In genomic region chr5:143680672-143681259, GRCh38 we compare ENCODE assay signal across 19 cellular contexts.
"Had no signal": no experiment of that assay in that cellular context is flagged by ENCODE, and none has a peak within 500 bp of the region (broad histone marks: within the 10 kb centered on the region; RNA-seq: fewer than 3 reads in every experiment).

No MANE protein-coding gene starts in this region.

- H3K4me1 Mint-ChIP-seq: immature natural killer cell had no signal

- H3K36me3 Mint-ChIP-seq: activated naive CD4-positive, alpha-beta T cell treated with anti-CD3 and anti-CD28 coated beads, Interleukin-2, amount 50 U/mL, for 24 hours; immature natural killer cell had no signal

- ATAC-seq: body of pancreas; stimulated activated naive CD8-positive, alpha-beta T cell treated with anti-CD3 and anti-CD28 coated beads, Interleukin-15, amount 100 ng/mL, for 72 hours had no signal

- FAIRE-seq: endothelial cell of umbilical vein, urothelium cell line had no signal

- H3K9me3 Mint-ChIP-seq: activated naive CD4-positive, alpha-beta T cell treated with anti-CD3 and anti-CD28 coated beads, Interleukin-2, amount 50 U/mL, for 24 hours; immature natural killer cell; nephron progenitor cell; stimulated activated naive CD8-positive, alpha-beta T cell treated with anti-CD3 and anti-CD28 coated beads, Interleukin-15, amount 100 ng/mL, for 72 hours had no signal

- H3K4me3 Mint-ChIP-seq: activated naive CD4-positive, alpha-beta T cell treated with anti-CD3 and anti-CD28 coated beads, Interleukin-2, amount 50 U/mL, for 24 hours; immature natural killer cell; nephron progenitor cell; stimulated activated naive CD8-positive, alpha-beta T cell treated with anti-CD3 and anti-CD28 coated beads, Interleukin-15, amount 100 ng/mL, for 72 hours had no signal

- H3K27me3 ChIP-seq: body of pancreas, esophagus squamous epithelium, sigmoid colon, testis had no signal

- H3K27ac ChIP-seq: body of pancreas, esophagus squamous epithelium, sigmoid colon, testis had no signal

- H3K9me3 ChIP-seq: body of pancreas, esophagus squamous epithelium, sigmoid colon, testis had no signal

- H3K4me1 ChIP-seq: body of pancreas, testis had no signal

- H3K27ac Mint-ChIP-seq: activated naive CD4-positive, alpha-beta T cell treated with anti-CD3 and anti-CD28 coated beads, Interleukin-2, amount 50 U/mL, for 24 hours; immature natural killer cell; nephron progenitor cell had no signal

- DNase-seq: activated CD4-positive, alpha-beta T cell treated with anti-CD3 and anti-CD28 coated beads for 1 hour; activated CD4-positive, alpha-beta T cell treated with anti-CD3 and anti-CD28 coated beads, Interleukin-2, amount 50 U/mL, for 4 hours; activated effector memory CD4-positive, alpha-beta T cell treated with Interleukin-2 at 50 U/mL for 16 hours; body of pancreas; caudate nucleus; cortex of kidney; effector CD4-positive, alpha-beta T cell; esophagus squamous epithelium; head of caudate nucleus; immature natural killer cell; nephron progenitor cell; sigmoid colon; stimulated activated CD4-positive, alpha-beta T cell treated with anti-CD3 and anti-CD28 coated beads, Interleukin-1b, Interleukin-23, amount 100 ng/mL, for 48 hours; stimulated activated naive CD8-positive, alpha-beta T cell treated with anti-CD3 and anti-CD28 coated beads, Interleukin-15, amount 100 ng/mL, for 72 hours; T-helper 1 cell; testis had no signal

- H3K36me3 ChIP-seq: esophagus squamous epithelium, sigmoid colon had no signal

- H3K27me3 Mint-ChIP-seq: stimulated activated naive CD8-positive, alpha-beta T cell treated with anti-CD3 and anti-CD28 coated beads, Interleukin-15, amount 100 ng/mL, for 72 hours had no signal

- H3K4me3 ChIP-seq: body of pancreas, esophagus squamous epithelium, sigmoid colon, testis had no signal
